In genomic region chr11:17531818-17532131, GRCh38 we compare ENCODE assay signal across 15 cellular contexts. TPM values are rescaled to one million over a fixed set of nuclear protein-coding genes. Genes with fewer than 3 reads are reported as not detected.
DNase-seq lines count a peak whose midpoint lies in the region; ATAC-seq and TF ChIP-seq lines count a peak whose summit lies in the region.
"Had no signal": no experiment of that assay in that cellular context is flagged by ENCODE, and none has a peak within 500 bp of the region (broad histone marks: within the 10 kb centered on the region; RNA-seq: fewer than 3 reads in every experiment).

No MANE protein-coding gene starts in this region.

- no peaks in the 10 kb centered on the region for H3K9me3 Mint-ChIP-seq in Caco-2 (ENCODE audit: unreplicated experiment)
- H3K9me3 Mint-ChIP-seq in activated CD4-positive, alpha-beta memory T cell treated with anti-CD3 and anti-CD28 coated beads, Interleukin-2, amount 10 ng/mL, durations not matched to agents 7 days and 5 days, result no peaks in the 10 kb centered on the region
- no peaks in the 10 kb centered on the region for H3K9me3 Mint-ChIP-seq in neural progenitor cell
- H3K9me3 Mint-ChIP-seq: activated T-cell treated with anti-CD3 and anti-CD28 coated beads, Interleukin-2, amount 50 U/mL, for 72 hours had no signal

- CTCF ChIA-PET in Caco-2 (lab: Charles Lee), result interaction anchor here (0.8 to 1.9 kb wide), 4 partner anchors 10 to 16 kb away, joined by 3 to 17 read pairs (median 4); partner anchors contain the start of gene USH1C
- CTCF ChIA-PET in activated CD4-positive, alpha-beta memory T cell treated with anti-CD3 and anti-CD28 coated beads, Interleukin-2, amount 10 ng/mL, durations not matched to agents 7 days and 5 days (lab: Charles Lee), result no interaction called here

- H3K27ac ChIP-seq in colonic mucosa, result no peak overlapping the region
- H3K27ac ChIP-seq in neural progenitor cell, result no peak overlapping the region
- H3K27ac ChIP-seq: neutrophil had no signal

- peak overlapping the region; percentile 78 for H3K27ac Mint-ChIP-seq in Caco-2 (ENCODE audit: unreplicated experiment)
- no peak overlapping the region for H3K27ac Mint-ChIP-seq in activated CD4-positive, alpha-beta memory T cell treated with anti-CD3 and anti-CD28 coated beads, Interleukin-2, amount 10 ng/mL, durations not matched to agents 7 days and 5 days
- H3K27ac Mint-ChIP-seq in neural progenitor cell, result no peak overlapping the region
- H3K27ac Mint-ChIP-seq: activated T-cell treated with anti-CD3 and anti-CD28 coated beads, Interleukin-2, amount 50 U/mL, for 72 hours had no signal

- H3K36me3 ChIP-seq in Caco-2 (ENCODE audit: control insufficient read depth, insufficient read depth, low read length) (peaks cover 3% of the 10 kb centered on the region; the same call in 1 of the 2 replicates), colonic mucosa (no peaks in the 10 kb centered on the region), neural progenitor cell (no peaks in the 10 kb centered on the region)
- H3K36me3 ChIP-seq: neutrophil had no signal

- POLR2A ChIA-PET in Caco-2 (lab: Charles Lee), result interaction anchor here (1.2 to 2.6 kb wide), 3 partner anchors 10 to 13 kb away, joined by 6 to 10 read pairs (median 7); partner anchors contain the start of gene USH1C
- POLR2A ChIA-PET in activated CD4-positive, alpha-beta memory T cell treated with anti-CD3 and anti-CD28 coated beads, Interleukin-2, amount 10 ng/mL, durations not matched to agents 7 days and 5 days (lab: Charles Lee), result no interaction called here

- BruUV-seq in Caco-2 (replicated peaks; lab: Mats Ljungman, UMichigan), result no TSS peak

- no peak overlapping the region for H3K4me2 ChIP-seq in neural progenitor cell
- H3K4me2 ChIP-seq: smooth muscle cell had no signal

- ATAC-seq in omental fat pad (ENCODE audit: low FRiP score), result peak; percentile 49
- no peak for ATAC-seq in GM21576 (IDR thresholded peaks at IDR 0.05; ENCODE audit: unreplicated experiment)
- ATAC-seq: activated T-cell treated with anti-CD3 and anti-CD28 coated beads, Interleukin-2, amount 50 U/mL, for 72 hours had no signal

- H3K4me1 ChIP-seq in Caco-2 (peaks cover 50% of the 10 kb centered on the region), colonic mucosa (no peaks in the 10 kb centered on the region), neural progenitor cell (peaks cover 10% of the 10 kb centered on the region)

- no peaks in the 10 kb centered on the region for H4K20me1 ChIP-seq in neural progenitor cell (ENCODE audit: low read depth)

- peak overlapping the region; percentile 52 for H3K4me3 Mint-ChIP-seq in Caco-2 (ENCODE audit: unreplicated experiment)
- H3K4me3 Mint-ChIP-seq in activated CD4-positive, alpha-beta memory T cell treated with anti-CD3 and anti-CD28 coated beads, Interleukin-2, amount 10 ng/mL, durations not matched to agents 7 days and 5 days, result no peak overlapping the region
- no peak overlapping the region for H3K4me3 Mint-ChIP-seq in neural progenitor cell
- H3K4me3 Mint-ChIP-seq: activated T-cell treated with anti-CD3 and anti-CD28 coated beads, Interleukin-2, amount 50 U/mL, for 72 hours had no signal

- H2AFZ ChIP-seq in neural progenitor cell (replicated peaks), result no peak overlapping the region

- intact Hi-C loops in Caco-2 (cut with micrococcal nuclease; ENCODE audit: unreplicated experiment), result loop anchor here (1.0 kb wide), 1 partner anchor 10 kb away; no protein-coding TSS in a partner anchor
- intact Hi-C loops in colonic mucosa (cut with DNase I), result no loop called here

- TF ChIP-seq CTCF in Caco-2 (IDR thresholded peaks at IDR 0.05; ENCODE audit: insufficient read depth in 1 of 2, low read depth in 1 of 2, low read length in 1 of 2, severe bottlenecking in 1 of 2, unreplicated experiment in 1 of 2) (no peak), colonic mucosa (IDR thresholded peaks at IDR 0.05) (no peak), omental fat pad (IDR thresholded peaks at IDR 0.05) (no peak), neural progenitor cell (IDR thresholded peaks at IDR 0.05) (no peak)

- no peak overlapping the region for H3K9ac ChIP-seq in colonic mucosa (ENCODE audit: low read depth in 2 of 2, low read length in 2 of 2)
- H3K9ac ChIP-seq in neural progenitor cell, result no peak overlapping the region

- H3K36me3 Mint-ChIP-seq in Caco-2 (ENCODE audit: insufficient read depth, unreplicated experiment) (peaks cover 56% of the 10 kb centered on the region), neural progenitor cell (no peaks in the 10 kb centered on the region)
- H3K36me3 Mint-ChIP-seq in activated CD4-positive, alpha-beta memory T cell treated with anti-CD3 and anti-CD28 coated beads, Interleukin-2, amount 10 ng/mL, durations not matched to agents 7 days and 5 days (ENCODE audit: low read depth), result no peaks in the 10 kb centered on the region

- H3K9me3 ChIP-seq in Caco-2 (no peaks in the 10 kb centered on the region), colonic mucosa (no peaks in the 10 kb centered on the region), neural progenitor cell (ENCODE audit: low read depth) (no peaks in the 10 kb centered on the region)
- H3K9me3 ChIP-seq: neutrophil had no signal

- H3F3A ChIP-seq in neural progenitor cell (ENCODE audit: low read depth), result peaks cover 9% of the 10 kb centered on the region

- no peak overlapping the region for H3K4me3 ChIP-seq in Caco-2 (ENCODE audit: low read depth, low read length)
- no peak overlapping the region for H3K4me3 ChIP-seq in colonic mucosa
- H3K4me3 ChIP-seq in neural progenitor cell, result no peak overlapping the region
- H3K4me3 ChIP-seq: smooth muscle cell had no signal

- no peaks in the 10 kb centered on the region for H3K79me2 ChIP-seq in neural progenitor cell (ENCODE audit: low read depth)

- peak; percentile 67 to 90 for DNase-seq in Caco-2
- peak; percentile 59 for DNase-seq in M059J (ENCODE audit: low read depth)
- peak; percentile 30 for DNase-seq in colonic mucosa
- no peak for DNase-seq in omental fat pad (ENCODE audit: low spot score)
- no peak for DNase-seq in activated CD4-positive, alpha-beta memory T cell treated with anti-CD3 and anti-CD28 coated beads, Interleukin-2, amount 10 ng/mL, durations not matched to agents 7 days and 5 days
- DNase-seq in cerebellar nuclear complex (lab: John Stamatoyannopoulos, UW), result no peak
- DNase-seq in neural progenitor cell (ENCODE audit: low spot score), result no peak
- DNase-seq: activated T-cell treated with anti-CD3 and anti-CD28 coated beads, Interleukin-2, amount 50 U/mL, for 72 hours; MM.1S had no signal

- no peaks in the 10 kb centered on the region for H3K27me3 ChIP-seq in Caco-2 (replicated peaks; ENCODE audit: control insufficient read depth, insufficient read depth, low read length)
- no peaks in the 10 kb centered on the region for H3K27me3 ChIP-seq in colonic mucosa
- no peaks in the 10 kb centered on the region for H3K27me3 ChIP-seq in neural progenitor cell
- H3K27me3 ChIP-seq: neutrophil had no signal

- H3K27me3 Mint-ChIP-seq in Caco-2 (ENCODE audit: insufficient read depth, unreplicated experiment) (no peaks in the 10 kb centered on the region), neural progenitor cell (ENCODE audit: insufficient read depth, low read depth) (peaks cover 5% of the 10 kb centered on the region)
- H3K27me3 Mint-ChIP-seq in activated CD4-positive, alpha-beta memory T cell treated with anti-CD3 and anti-CD28 coated beads, Interleukin-2, amount 10 ng/mL, durations not matched to agents 7 days and 5 days, result peaks cover 16% of the 10 kb centered on the region

- peaks cover 36% of the 10 kb centered on the region for H3K4me1 Mint-ChIP-seq in Caco-2 (ENCODE audit: low read depth, unreplicated experiment)
- H3K4me1 Mint-ChIP-seq in activated CD4-positive, alpha-beta memory T cell treated with anti-CD3 and anti-CD28 coated beads, Interleukin-2, amount 10 ng/mL, durations not matched to agents 7 days and 5 days, result no peaks in the 10 kb centered on the region
- H3K4me1 Mint-ChIP-seq in neural progenitor cell, result peaks cover 33% of the 10 kb centered on the region

RNA-seq across cellular contexts. Expression of gene USH1C, which starts 12.4 kb away (rescaled TPM):
- total RNA-seq in Caco-2 (2022), result 101 and 113 TPM in 2 replicates
- total RNA-seq in M059J (2014; rRNA removed; shearing (Covaris generic)), result not detected in 2 replicates
- 100 to 1,000 TPM; 143 to 161 TPM for total RNA-seq in colonic mucosa
- total RNA-seq in omental fat pad, result under 1 TPM in 1 of 4 donors, not detected in 3; 0.19 TPM
- not detected for total RNA-seq in activated CD4-positive, alpha-beta memory T cell treated with anti-CD3 and anti-CD28 coated beads, Interleukin-2, amount 10 ng/mL, durations not matched to agents 7 days and 5 days
- total RNA-seq in neural progenitor cell (ENCODE audit: low replicate concordance), result 0.24 and 0.56 TPM in 2 replicates
- total RNA-seq: activated T-cell treated with anti-CD3 and anti-CD28 coated beads, Interleukin-2, amount 50 U/mL, for 72 hours; aorta; lung microvascular endothelial cell; SK-MEL-5; smooth muscle cell had no signal

RNA-seq across cellular contexts. Expression of gene OTOG, which starts 15.3 kb away (rescaled TPM):
- total RNA-seq in Caco-2 (2022) (0.95 and 2.5 TPM in 2 replicates), colonic mucosa (not detected), omental fat pad (not detected), neural progenitor cell (ENCODE audit: low replicate concordance) (0.34 and 42.1 TPM in 2 replicates)
- not detected in 2 replicates for total RNA-seq in M059J (2014; rRNA removed; shearing (Covaris generic))
- total RNA-seq in activated CD4-positive, alpha-beta memory T cell treated with anti-CD3 and anti-CD28 coated beads, Interleukin-2, amount 10 ng/mL, durations not matched to agents 7 days and 5 days, result not detected
- total RNA-seq: activated T-cell treated with anti-CD3 and anti-CD28 coated beads, Interleukin-2, amount 50 U/mL, for 72 hours; aorta; lung microvascular endothelial cell; SK-MEL-5; smooth muscle cell had no signal

RNA-seq across cellular contexts. Expression of gene ABCC8, which starts 55.1 kb away (rescaled TPM):
- total RNA-seq in Caco-2 (2022), result 0.09 TPM in 1 of 2 replicates, not detected in the other
- total RNA-seq in M059J (2014; rRNA removed; shearing (Covaris generic)), result not detected in 2 replicates
- 1 to 10 TPM; 2.1 to 4.7 TPM for total RNA-seq in colonic mucosa
- 1 to 10 TPM in 1 of 4 donors, under 1 TPM in 1, not detected in 2; 0.38 to 2.2 TPM for total RNA-seq in omental fat pad
- not detected for total RNA-seq in activated CD4-positive, alpha-beta memory T cell treated with anti-CD3 and anti-CD28 coated beads, Interleukin-2, amount 10 ng/mL, durations not matched to agents 7 days and 5 days
- 0.32 and 4.2 TPM in 2 replicates for total RNA-seq in neural progenitor cell (ENCODE audit: low replicate concordance)
- total RNA-seq: activated T-cell treated with anti-CD3 and anti-CD28 coated beads, Interleukin-2, amount 50 U/mL, for 72 hours; lung microvascular endothelial cell; smooth muscle cell had no signal

Comparison
In these comparisons a context has a peak if more than half of its experiments do, and no peak if none do; other contexts are left out.
1. DNase-seq: peak in Caco-2 (2 of 2), M059J (single experiment) and colonic mucosa (single experiment); none in omental fat pad (single experiment), activated CD4-positive, alpha-beta memory T cell treated with anti-CD3 and anti-CD28 coated beads, Interleukin-2, amount 10 ng/mL, durations not matched to agents 7 days and 5 days (single experiment), cerebellar nuclear complex (0 of 2) and neural progenitor cell (single experiment).
2. RNA of gene USH1C, which starts 12.4 kb away (total RNA-seq): 143 to 161 TPM in colonic mucosa and 101 to 113 TPM in Caco-2; 0.24 to 0.56 TPM in neural progenitor cell, not detected in M059J, 0.19 TPM in omental fat pad and not detected in activated CD4-positive, alpha-beta memory T cell treated with anti-CD3 and anti-CD28 coated beads, Interleukin-2, amount 10 ng/mL, durations not matched to agents 7 days and 5 days; every median in the first group is over 10 times any median in the second.